ENCODE assay signal across 13 cellular contexts in the genomic region with DNA sequence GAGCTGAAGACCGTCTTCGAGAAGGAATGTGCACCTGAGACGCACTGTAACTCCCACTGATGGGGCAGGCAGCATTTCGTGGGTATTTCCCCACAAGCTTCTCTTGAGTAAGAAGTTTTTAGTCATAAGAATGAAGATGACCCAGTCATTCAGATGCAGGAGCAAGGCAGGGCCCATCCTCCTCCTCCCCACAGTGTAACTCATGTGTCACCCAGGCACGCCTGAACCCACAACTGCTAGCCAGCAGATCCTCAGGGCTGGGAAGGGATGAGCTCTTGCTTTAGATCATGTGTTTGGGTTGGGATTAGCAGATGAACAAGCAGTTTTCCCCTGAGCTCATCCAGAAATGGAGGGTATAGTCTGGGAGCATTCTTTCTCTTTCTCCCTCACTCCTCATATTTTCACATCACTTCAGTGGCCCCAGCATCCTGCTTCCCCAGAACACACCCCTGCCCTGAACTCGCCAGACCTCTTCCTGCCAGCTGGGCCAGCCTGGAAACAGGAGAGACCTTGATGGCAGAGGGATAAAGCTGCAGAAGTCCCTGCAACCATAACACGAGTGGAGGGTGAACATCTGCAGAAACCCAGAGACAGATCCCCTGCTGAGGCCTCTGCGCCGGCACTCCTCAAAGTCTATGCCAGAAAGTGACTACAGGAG.
DNase-seq lines count a peak whose midpoint lies in the region; ATAC-seq and TF ChIP-seq lines count a peak whose summit lies in the region.
"Had no signal": no experiment of that assay in that cellular context is flagged by ENCODE, and none has a peak within 500 bp of the region (broad histone marks: within the 10 kb centered on the region; RNA-seq: fewer than 3 reads in every experiment).

No MANE protein-coding gene starts in this region.

- peak overlapping the region; percentile 28 for H3K4me2 ChIP-seq in skeletal muscle satellite cell (ENCODE audit: low read length)

- H3K27me3 ChIP-seq in MG63 = no peaks in the 10 kb centered on the region
- H3K27me3 ChIP-seq in esophagus (ENCODE audit: control insufficient read depth in 1 of 2, insufficient read depth in 2 of 2, low read length in 2 of 2) = no peaks in the 10 kb centered on the region
- H3K27me3 ChIP-seq in skeletal muscle satellite cell (ENCODE audit: control insufficient read depth, insufficient read depth, low read length) = peaks cover 13% of the 10 kb centered on the region
- H3K27me3 ChIP-seq in gastroesophageal sphincter = peaks cover 24% of the 10 kb centered on the region
- H3K27me3 ChIP-seq: right atrium auricular region had no signal

- peaks cover 14% of the 10 kb centered on the region for H3K9me3 ChIP-seq in MG63
- no peaks in the 10 kb centered on the region for H3K9me3 ChIP-seq in esophagus (ENCODE audit: control insufficient read depth in 2 of 2, insufficient read depth in 1 of 2, low read depth in 1 of 2, low read length in 1 of 2)
- H3K9me3 ChIP-seq in skeletal muscle satellite cell (replicated peaks; ENCODE audit: low read length) = no peaks in the 10 kb centered on the region
- H3K9me3 ChIP-seq in gastroesophageal sphincter = peaks cover 0 to 12% (median 0%) of the 10 kb centered on the region in 3 donors

- no peaks in the 10 kb centered on the region for H3K36me3 Mint-ChIP-seq in effector memory CD8-positive, alpha-beta T cell (ENCODE audit: insufficient read depth)

- peak overlapping the region; percentile 67 to 90 for H3K27ac ChIP-seq in esophagus (ENCODE audit: low read depth in 2 of 2, low read length in 1 of 2)
- no peak overlapping the region for H3K27ac ChIP-seq in gastroesophageal sphincter
- H3K27ac ChIP-seq: HL-60, right atrium auricular region had no signal

- TF ChIP-seq POLR2A in gastroesophageal sphincter (IDR thresholded peaks at IDR 0.05) = no peak

- no peak for ATAC-seq in gastroesophageal sphincter
- no peak for ATAC-seq in effector memory CD8-positive, alpha-beta T cell (replicated peaks)
- ATAC-seq: activated naive CD8-positive, alpha-beta T cell treated with anti-CD3 and anti-CD28 coated beads, Interleukin-2, amount 50 U/mL, for 24 hours; left cardiac atrium had no signal

- H3K4me1 Mint-ChIP-seq in effector memory CD8-positive, alpha-beta T cell (ENCODE audit: low read depth in 2 of 2) = no peaks in the 10 kb centered on the region
- H3K4me1 Mint-ChIP-seq: activated naive CD8-positive, alpha-beta T cell treated with anti-CD3 and anti-CD28 coated beads, Interleukin-2, amount 50 U/mL, for 24 hours had no signal

- H3K36me3 ChIP-seq in MG63 (no peaks in the 10 kb centered on the region), esophagus (ENCODE audit: control insufficient read depth in 2 of 2, insufficient read depth in 2 of 2, low read length in 1 of 2) (no peaks in the 10 kb centered on the region), skeletal muscle satellite cell (ENCODE audit: insufficient read depth, low read length) (no peaks in the 10 kb centered on the region), gastroesophageal sphincter (no peaks in the 10 kb centered on the region)
- H3K36me3 ChIP-seq: right atrium auricular region had no signal

- no peak for TF ChIP-seq EP300 in gastroesophageal sphincter (IDR thresholded peaks at IDR 0.05)

- TF ChIP-seq CTCF in gastroesophageal sphincter (IDR thresholded peaks at IDR 0.05) = no peak

- H3K27me3 Mint-ChIP-seq in effector memory CD8-positive, alpha-beta T cell = no peaks in the 10 kb centered on the region
- H3K27me3 Mint-ChIP-seq: activated naive CD8-positive, alpha-beta T cell treated with anti-CD3 and anti-CD28 coated beads, Interleukin-2, amount 50 U/mL, for 24 hours had no signal

- WGBS in esophagus, 2 donors = 56 to 71% methylated on average over 9 of the region's 9 CpGs
- 83 to 100% methylated on average over 2 to 8 of the region's 9 CpGs for WGBS in gastroesophageal sphincter (ENCODE audit: low coverage in 1 of 2), 2 donors

- peak overlapping the region; percentile 64 for H3K9ac ChIP-seq in skeletal muscle satellite cell (ENCODE audit: low read depth, low read length)

- no peak overlapping the region for H3K4me3 ChIP-seq in MG63
- H3K4me3 ChIP-seq in esophagus (ENCODE audit: low read depth in 1 of 2, low read length in 2 of 2) = no peak overlapping the region
- no peak overlapping the region for H3K4me3 ChIP-seq in skeletal muscle satellite cell (ENCODE audit: low read length)
- no peak overlapping the region for H3K4me3 ChIP-seq in gastroesophageal sphincter
- H3K4me3 ChIP-seq: right atrium auricular region had no signal

- H3K4me1 ChIP-seq in esophagus (ENCODE audit: control insufficient read depth in 2 of 2, insufficient read depth in 2 of 2, low read length in 1 of 2) = peaks cover 0 to 12% of the 10 kb centered on the region in 2 donors
- peaks cover 25% of the 10 kb centered on the region for H3K4me1 ChIP-seq in skeletal muscle satellite cell (ENCODE audit: control insufficient read depth, insufficient read depth, low read length)
- H3K4me1 ChIP-seq in gastroesophageal sphincter = no peaks in the 10 kb centered on the region

- H3K9me3 Mint-ChIP-seq in effector memory CD8-positive, alpha-beta T cell = no peaks in the 10 kb centered on the region

- H3K27ac Mint-ChIP-seq in effector memory CD8-positive, alpha-beta T cell = no peak overlapping the region
- H3K27ac Mint-ChIP-seq: activated naive CD8-positive, alpha-beta T cell treated with anti-CD3 and anti-CD28 coated beads, Interleukin-2, amount 50 U/mL, for 24 hours had no signal

- H3K4me3 Mint-ChIP-seq in effector memory CD8-positive, alpha-beta T cell = no peak overlapping the region
- H3K4me3 Mint-ChIP-seq: activated naive CD8-positive, alpha-beta T cell treated with anti-CD3 and anti-CD28 coated beads, Interleukin-2, amount 50 U/mL, for 24 hours had no signal

- DNase-seq in EH (ENCODE audit: low read depth) (peak; percentile 82), MG63 (peak; percentile 79)
- no peak for DNase-seq in activated CD4-positive, CD25-positive, alpha-beta regulatory T cell (lab: John Stamatoyannopoulos, UW)
- no peak for DNase-seq in effector memory CD8-positive, alpha-beta T cell
- DNase-seq: activated CD4-positive, CD25-positive, alpha-beta regulatory T cell treated with anti-CD3 and anti-CD28 coated beads, Interleukin-2, amount 50 U/mL, for 72 hours; activated naive CD8-positive, alpha-beta T cell treated with anti-CD3 and anti-CD28 coated beads, Interleukin-2, amount 50 U/mL, for 24 hours; foreskin melanocyte; left cardiac atrium had no signal

Comparison
In these comparisons a context has a peak if more than half of its experiments do, and no peak if none do; other contexts are left out.
1. DNase-seq: peak in EH (single experiment) and MG63 (single experiment); none in activated CD4-positive, CD25-positive, alpha-beta regulatory T cell (0 of 4) and effector memory CD8-positive, alpha-beta T cell (0 of 3).
2. H3K27ac ChIP-seq: peak in esophagus (2 of 2); none in gastroesophageal sphincter (0 of 4).